1 cellular context compared by ENCODE assay signal in the genomic region with DNA sequence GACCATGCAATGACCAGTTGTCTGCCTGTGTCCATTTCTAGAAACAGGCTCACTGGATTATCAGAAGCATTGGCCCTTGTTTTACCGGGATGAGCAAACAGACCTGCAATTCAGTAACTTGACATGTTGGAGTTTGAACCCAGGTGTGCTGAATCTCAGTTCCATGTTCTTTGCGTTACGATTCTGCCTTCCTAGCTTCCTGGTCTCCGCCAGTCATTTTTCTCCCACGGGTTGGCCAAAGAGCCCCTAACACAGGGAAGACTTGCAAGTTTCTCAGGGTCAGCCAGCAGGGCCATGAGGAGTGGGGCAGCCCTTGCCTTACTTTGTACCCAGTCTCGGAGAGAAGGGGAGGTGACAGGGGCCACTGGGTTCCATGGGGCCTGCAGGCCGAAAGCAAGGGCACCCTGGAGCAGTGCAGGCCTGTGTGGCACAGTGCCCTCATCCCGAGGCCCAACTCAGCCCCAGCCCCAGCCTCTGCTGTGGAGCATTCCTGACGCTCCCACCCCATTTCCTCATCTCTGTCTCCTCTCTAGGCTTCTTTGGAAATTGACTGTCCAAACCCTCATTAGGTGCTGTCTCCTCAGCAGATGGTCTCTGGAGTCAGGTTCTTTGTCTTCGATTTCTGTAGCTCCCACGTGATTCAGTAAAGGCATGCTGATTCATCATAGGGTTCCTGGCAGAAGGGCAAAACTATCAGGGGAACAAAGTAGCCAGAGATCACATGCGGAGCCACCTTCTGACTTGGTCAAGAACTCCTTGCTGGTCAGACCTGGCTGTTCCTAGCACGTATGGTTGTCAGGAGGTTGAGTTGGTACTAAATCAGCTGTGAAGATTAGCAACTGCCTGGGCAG.
TF ChIP-seq lines count a peak whose summit lies in the region.

No MANE protein-coding gene starts in this region.

TF ChIP-seq in H1, 55 proteins besides CTCF, POLR2A, EP300 and RAD21:
- TF ChIP-seq BACH1 (IDR thresholded peaks at IDR 0.05; ENCODE audit: low read length): no peak
- no peak for TF ChIP-seq SIX5 (IDR thresholded peaks at IDR 0.05; ENCODE audit: low read depth, low read length)
- no peak for TF ChIP-seq NRF1 (IDR thresholded peaks at IDR 0.05; ENCODE audit: low read depth, low read length)
- no peak for TF ChIP-seq KDM1A (IDR thresholded peaks at IDR 0.05; ENCODE audit: borderline replicate concordance, low read length)
- TF ChIP-seq SAP30 (IDR thresholded peaks at IDR 0.05; ENCODE audit: insufficient read depth, insufficient replicate concordance, low read length): no peak
- TF ChIP-seq, protein P1, sequence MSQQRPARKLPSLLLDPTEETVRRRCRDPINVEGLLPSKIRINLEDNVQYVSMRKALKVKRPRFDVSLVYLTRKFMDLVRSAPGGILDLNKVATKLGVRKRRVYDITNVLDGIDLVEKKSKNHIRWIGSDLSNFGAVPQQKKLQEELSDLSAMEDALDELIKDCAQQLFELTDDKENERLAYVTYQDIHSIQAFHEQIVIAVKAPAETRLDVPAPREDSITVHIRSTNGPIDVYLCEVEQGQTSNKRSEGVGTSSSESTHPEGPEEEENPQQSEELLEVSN (IDR thresholded peaks at IDR 0.05): no peak
- no peak for TF ChIP-seq TAF1 (IDR thresholded peaks at IDR 0.05; ENCODE audit: low read depth, low read length)
- TF ChIP-seq MAFK (IDR thresholded peaks at IDR 0.05; ENCODE audit: low read depth, low read length): no peak
- TF ChIP-seq SIN3A (conservative IDR thresholded peaks at IDR 0.05 in 1 of 2, IDR thresholded peaks at IDR 0.05 in 1 of 2; ENCODE audit: low read depth in 1 of 2, low read length in 2 of 2): no peak
- no peak for TF ChIP-seq KDM5A (IDR thresholded peaks at IDR 0.05; ENCODE audit: low read length)
- TF ChIP-seq, protein P2, sequence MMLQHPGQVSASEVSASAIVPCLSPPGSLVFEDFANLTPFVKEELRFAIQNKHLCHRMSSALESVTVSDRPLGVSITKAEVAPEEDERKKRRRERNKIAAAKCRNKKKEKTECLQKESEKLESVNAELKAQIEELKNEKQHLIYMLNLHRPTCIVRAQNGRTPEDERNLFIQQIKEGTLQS (IDR thresholded peaks at IDR 0.05; ENCODE audit: insufficient read depth, low read depth, low read length): no peak
- no peak for TF ChIP-seq PHF8 (conservative IDR thresholded peaks at IDR 0.05; ENCODE audit: low read depth, low read length)
- TF ChIP-seq HDAC6 (IDR thresholded peaks at IDR 0.05; ENCODE audit: low read depth, low read length): no peak
- no peak for TF ChIP-seq KDM4A (IDR thresholded peaks at IDR 0.05; ENCODE audit: low read depth, low read length, severe bottlenecking)
- no peak for TF ChIP-seq CBX5 (IDR thresholded peaks at IDR 0.05; ENCODE audit: low read depth, low read length)
- no peak for TF ChIP-seq SP4 (IDR thresholded peaks at IDR 0.05; ENCODE audit: low read length)
- no peak for TF ChIP-seq JUND (IDR thresholded peaks at IDR 0.05; ENCODE audit: low read length)
- no peak for TF ChIP-seq EZH2 (IDR thresholded peaks at IDR 0.05; ENCODE audit: low read depth, low read length, severe bottlenecking)
- no peak for TF ChIP-seq SRF (IDR thresholded peaks at IDR 0.05; ENCODE audit: low read depth, low read length)
